Comparison of ENCODE assay signal across 2 cellular contexts in genomic region chr11:2590951-2591754, GRCh38.
TF ChIP-seq lines count a peak whose summit lies in the region.

No MANE protein-coding gene starts in this region.

TF ChIP-seq in GM23338, 12 proteins besides CTCF, POLR2A, EP300 and RAD21 (continued from another document):
- TF ChIP-seq, protein P1, sequence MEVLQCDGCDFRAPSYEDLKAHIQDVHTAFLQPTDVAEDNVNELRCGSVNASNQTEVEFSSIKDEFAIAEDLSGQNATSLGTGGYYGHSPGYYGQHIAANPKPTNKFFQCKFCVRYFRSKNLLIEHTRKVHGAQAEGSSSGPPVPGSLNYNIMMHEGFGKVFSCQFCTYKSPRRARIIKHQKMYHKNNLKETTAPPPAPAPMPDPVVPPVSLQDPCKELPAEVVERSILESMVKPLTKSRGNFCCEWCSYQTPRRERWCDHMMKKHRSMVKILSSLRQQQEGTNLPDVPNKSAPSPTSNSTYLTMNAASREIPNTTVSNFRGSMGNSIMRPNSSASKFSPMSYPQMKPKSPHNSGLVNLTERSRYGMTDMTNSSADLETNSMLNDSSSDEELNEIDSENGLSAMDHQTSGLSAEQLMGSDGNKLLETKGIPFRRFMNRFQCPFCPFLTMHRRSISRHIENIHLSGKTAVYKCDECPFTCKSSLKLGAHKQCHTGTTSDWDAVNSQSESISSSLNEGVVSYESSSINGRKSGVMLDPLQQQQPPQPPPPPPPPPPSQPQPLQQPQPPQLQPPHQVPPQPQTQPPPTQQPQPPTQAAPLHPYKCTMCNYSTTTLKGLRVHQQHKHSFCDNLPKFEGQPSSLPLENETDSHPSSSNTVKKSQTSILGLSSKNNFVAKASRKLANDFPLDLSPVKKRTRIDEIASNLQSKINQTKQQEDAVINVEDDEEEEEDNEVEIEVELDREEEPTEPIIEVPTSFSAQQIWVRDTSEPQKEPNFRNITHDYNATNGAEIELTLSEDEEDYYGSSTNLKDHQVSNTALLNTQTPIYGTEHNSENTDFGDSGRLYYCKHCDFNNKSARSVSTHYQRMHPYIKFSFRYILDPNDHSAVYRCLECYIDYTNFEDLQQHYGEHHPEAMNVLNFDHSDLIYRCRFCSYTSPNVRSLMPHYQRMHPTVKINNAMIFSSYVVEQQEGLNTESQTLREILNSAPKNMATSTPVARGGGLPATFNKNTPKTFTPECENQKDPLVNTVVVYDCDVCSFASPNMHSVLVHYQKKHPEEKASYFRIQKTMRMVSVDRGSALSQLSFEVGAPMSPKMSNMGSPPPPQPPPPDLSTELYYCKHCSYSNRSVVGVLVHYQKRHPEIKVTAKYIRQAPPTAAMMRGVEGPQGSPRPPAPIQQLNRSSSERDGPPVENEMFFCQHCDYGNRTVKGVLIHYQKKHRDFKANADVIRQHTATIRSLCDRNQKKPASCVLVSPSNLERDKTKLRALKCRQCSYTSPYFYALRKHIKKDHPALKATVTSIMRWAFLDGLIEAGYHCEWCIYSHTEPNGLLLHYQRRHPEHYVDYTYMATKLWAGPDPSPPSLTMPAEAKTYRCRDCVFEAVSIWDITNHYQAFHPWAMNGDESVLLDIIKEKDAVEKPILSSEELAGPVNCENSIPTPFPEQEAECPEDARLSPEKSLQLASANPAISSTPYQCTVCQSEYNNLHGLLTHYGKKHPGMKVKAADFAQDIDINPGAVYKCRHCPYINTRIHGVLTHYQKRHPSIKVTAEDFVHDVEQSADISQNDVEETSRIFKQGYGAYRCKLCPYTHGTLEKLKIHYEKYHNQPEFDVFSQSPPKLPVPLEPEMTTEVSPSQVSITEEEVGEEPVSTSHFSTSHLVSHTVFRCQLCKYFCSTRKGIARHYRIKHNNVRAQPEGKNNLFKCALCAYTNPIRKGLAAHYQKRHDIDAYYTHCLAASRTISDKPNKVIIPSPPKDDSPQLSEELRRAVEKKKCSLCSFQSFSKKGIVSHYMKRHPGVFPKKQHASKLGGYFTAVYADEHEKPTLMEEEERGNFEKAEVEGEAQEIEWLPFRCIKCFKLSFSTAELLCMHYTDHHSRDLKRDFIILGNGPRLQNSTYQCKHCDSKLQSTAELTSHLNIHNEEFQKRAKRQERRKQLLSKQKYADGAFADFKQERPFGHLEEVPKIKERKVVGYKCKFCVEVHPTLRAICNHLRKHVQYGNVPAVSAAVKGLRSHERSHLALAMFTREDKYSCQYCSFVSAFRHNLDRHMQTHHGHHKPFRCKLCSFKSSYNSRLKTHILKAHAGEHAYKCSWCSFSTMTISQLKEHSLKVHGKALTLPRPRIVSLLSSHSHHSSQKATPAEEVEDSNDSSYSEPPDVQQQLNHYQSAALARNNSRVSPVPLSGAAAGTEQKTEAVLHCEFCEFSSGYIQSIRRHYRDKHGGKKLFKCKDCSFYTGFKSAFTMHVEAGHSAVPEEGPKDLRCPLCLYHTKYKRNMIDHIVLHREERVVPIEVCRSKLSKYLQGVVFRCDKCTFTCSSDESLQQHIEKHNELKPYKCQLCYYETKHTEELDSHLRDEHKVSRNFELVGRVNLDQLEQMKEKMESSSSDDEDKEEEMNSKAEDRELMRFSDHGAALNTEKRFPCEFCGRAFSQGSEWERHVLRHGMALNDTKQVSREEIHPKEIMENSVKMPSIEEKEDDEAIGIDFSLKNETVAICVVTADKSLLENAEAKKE (CRISPR knock-in tag; IDR thresholded peaks at IDR 0.05) = no peak
- no peak for TF ChIP-seq ETS1 (IDR thresholded peaks at IDR 0.05)
- TF ChIP-seq, protein P2, sequence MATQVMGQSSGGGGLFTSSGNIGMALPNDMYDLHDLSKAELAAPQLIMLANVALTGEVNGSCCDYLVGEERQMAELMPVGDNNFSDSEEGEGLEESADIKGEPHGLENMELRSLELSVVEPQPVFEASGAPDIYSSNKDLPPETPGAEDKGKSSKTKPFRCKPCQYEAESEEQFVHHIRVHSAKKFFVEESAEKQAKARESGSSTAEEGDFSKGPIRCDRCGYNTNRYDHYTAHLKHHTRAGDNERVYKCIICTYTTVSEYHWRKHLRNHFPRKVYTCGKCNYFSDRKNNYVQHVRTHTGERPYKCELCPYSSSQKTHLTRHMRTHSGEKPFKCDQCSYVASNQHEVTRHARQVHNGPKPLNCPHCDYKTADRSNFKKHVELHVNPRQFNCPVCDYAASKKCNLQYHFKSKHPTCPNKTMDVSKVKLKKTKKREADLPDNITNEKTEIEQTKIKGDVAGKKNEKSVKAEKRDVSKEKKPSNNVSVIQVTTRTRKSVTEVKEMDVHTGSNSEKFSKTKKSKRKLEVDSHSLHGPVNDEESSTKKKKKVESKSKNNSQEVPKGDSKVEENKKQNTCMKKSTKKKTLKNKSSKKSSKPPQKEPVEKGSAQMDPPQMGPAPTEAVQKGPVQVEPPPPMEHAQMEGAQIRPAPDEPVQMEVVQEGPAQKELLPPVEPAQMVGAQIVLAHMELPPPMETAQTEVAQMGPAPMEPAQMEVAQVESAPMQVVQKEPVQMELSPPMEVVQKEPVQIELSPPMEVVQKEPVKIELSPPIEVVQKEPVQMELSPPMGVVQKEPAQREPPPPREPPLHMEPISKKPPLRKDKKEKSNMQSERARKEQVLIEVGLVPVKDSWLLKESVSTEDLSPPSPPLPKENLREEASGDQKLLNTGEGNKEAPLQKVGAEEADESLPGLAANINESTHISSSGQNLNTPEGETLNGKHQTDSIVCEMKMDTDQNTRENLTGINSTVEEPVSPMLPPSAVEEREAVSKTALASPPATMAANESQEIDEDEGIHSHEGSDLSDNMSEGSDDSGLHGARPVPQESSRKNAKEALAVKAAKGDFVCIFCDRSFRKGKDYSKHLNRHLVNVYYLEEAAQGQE (IDR thresholded peaks at IDR 0.05; ENCODE audit: unreplicated experiment) = no peak

TF ChIP-seq in HepG2, 621 proteins besides CTCF, POLR2A, EP300 and RAD21 (continued from another document):
- TF ChIP-seq CEBPZ (IDR thresholded peaks at IDR 0.05; ENCODE audit: low read length) (no peak), TSC22D2 (CRISPR knock-in tag; IDR thresholded peaks at IDR 0.05; ENCODE audit: borderline replicate concordance) (no peak), E2F5 (CRISPR knock-in tag; conservative IDR thresholded peaks at IDR 0.05) (no peak)
